ENCODE assay signal across 8 cellular contexts in the genomic region with DNA sequence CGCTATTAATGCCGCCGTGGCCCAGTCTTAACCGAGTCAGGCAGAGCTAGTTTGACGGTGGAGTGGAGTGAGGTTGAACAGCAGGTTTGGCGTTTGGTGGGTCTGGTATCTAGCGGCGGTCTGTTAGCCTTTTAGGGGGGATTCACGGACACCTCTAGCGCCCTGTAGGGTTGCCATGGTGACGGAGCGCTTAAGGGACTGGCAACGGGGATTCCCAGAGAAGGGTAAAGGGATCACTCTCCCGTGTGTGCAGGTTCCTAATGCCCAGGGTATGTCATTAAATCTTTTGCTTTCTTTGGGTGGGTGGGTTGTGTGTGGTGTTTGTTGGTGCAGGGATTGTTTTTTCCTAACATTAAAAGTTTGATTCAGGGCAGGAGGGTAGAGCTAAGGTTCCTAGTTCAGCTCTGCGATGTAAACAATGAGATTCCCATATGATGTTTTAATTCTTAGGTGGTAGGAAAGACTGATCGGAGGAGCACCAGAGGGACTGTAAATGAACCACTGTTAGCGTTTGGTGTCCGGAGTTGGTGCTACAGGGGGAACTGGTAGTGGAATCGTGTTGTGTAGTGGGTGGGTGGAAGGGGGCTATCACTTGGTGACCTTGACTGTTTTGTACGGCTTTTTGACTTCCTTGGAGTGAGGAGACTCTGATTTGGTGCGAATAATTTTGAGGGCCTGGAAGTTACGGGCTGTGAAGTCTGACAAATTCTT. TPM values are rescaled to one million over a fixed set of nuclear protein-coding genes. Genes with fewer than 3 reads are reported as not detected.
DNase-seq lines count a peak whose midpoint lies in the region; ATAC-seq and TF ChIP-seq lines count a peak whose summit lies in the region.

No MANE protein-coding gene starts in this region.

- peaks cover 39% of the 10 kb centered on the region for H3K4me1 ChIP-seq in PC-3 (ENCODE audit: insufficient read depth, low read length)

- ATAC-seq in PC-3: no peak
- no peak for ATAC-seq in HG02973 (IDR thresholded peaks at IDR 0.05; ENCODE audit: unreplicated experiment)
- no peak for ATAC-seq in HG02759 (IDR thresholded peaks at IDR 0.05; ENCODE audit: unreplicated experiment)

- no peak for TF ChIP-seq CTCF in PC-3 (conservative IDR thresholded peaks at IDR 0.05; ENCODE audit: low read depth, low read length)
- no peak for TF ChIP-seq CTCF in astrocyte of the cerebellum (IDR thresholded peaks at IDR 0.05; ENCODE audit: low read depth, low read length, missing control alignments)

- H3K9ac ChIP-seq in PC-3 (ENCODE audit: low read length): peak overlapping the region; percentile 82

- POLR2A ChIA-PET in PC-3 (lab: Charles Lee; ENCODE audit: unreplicated experiment): interaction anchor here (0.7 kb wide), 1 partner anchor 41 kb away, joined by 4 read pairs; no protein-coding TSS in a partner anchor

- peaks cover 83% of the 10 kb centered on the region for H3K79me2 ChIP-seq in PC-3 (ENCODE audit: low read length)

- H3K9me2 ChIP-seq in PC-3 (replicated peaks; ENCODE audit: low read length): no peaks in the 10 kb centered on the region

- CTCF ChIA-PET in PC-3 (lab: Charles Lee): interaction anchor here (1.9 kb wide), 1 partner anchor 11 kb away, joined by 11 read pairs; no protein-coding TSS in a partner anchor

- in situ Hi-C loops in astrocyte of the cerebellum (cut with HindIII; ENCODE audit: low sequenced_read_pairs): loop anchor here (10.0 kb wide), 1 partner anchor 128 kb away; a partner anchor contains a TSS

- intact Hi-C loops in PC-3 (cut with micrococcal nuclease): loop anchor here (5.0 kb wide), 1 partner anchor 776 kb away; no protein-coding TSS in a partner anchor

- H3F3A ChIP-seq in PC-3 (ENCODE audit: low read length, unreplicated experiment): peaks cover 8% of the 10 kb centered on the region

- peak overlapping the region; percentile 98 for H3K4me3 ChIP-seq in PC-3 (ENCODE audit: low read length)
- peak overlapping the region; percentile 92 for H3K4me3 ChIP-seq in astrocyte of the cerebellum (ENCODE audit: low read depth, low read length)

- H3K4me2 ChIP-seq in PC-3 (ENCODE audit: low read length): peak overlapping the region; percentile 94

- no peaks in the 10 kb centered on the region for H3K27me3 ChIP-seq in PC-3 (ENCODE audit: low read length)

- H3K9me3 ChIP-seq in PC-3 (ENCODE audit: low read length): no peaks in the 10 kb centered on the region

- BruUV-seq in PC-3 (replicated peaks; lab: Mats Ljungman, UMichigan): no TSS peak

- peaks cover 62% of the 10 kb centered on the region for H3K36me3 ChIP-seq in PC-3 (ENCODE audit: low read depth, low read length)

- H3K27ac ChIP-seq in PC-3 (ENCODE audit: low read length): no peak overlapping the region

- DNase-seq in NOMO-1 (lab: John Stamatoyannopoulos, UW; ENCODE audit: unreplicated experiment in 2 of 2): peak; percentile 35 to 46
- DNase-seq in NOMO-1 treated with DMSO at 0.1 percent for 48 hours (lab: John Stamatoyannopoulos, UW; ENCODE audit: unreplicated experiment): no peak
- DNase-seq in PC-3: peak; percentile 27
- no peak for DNase-seq in astrocyte of the cerebellum (ENCODE audit: low read depth)
- DNase-seq in kidney glomerular epithelial cell (lab: John Stamatoyannopoulos, UW): peak; percentile 8
- DNase-seq in stimulated activated CD4-positive, alpha-beta T cell treated with anti-CD3 and anti-CD28 coated beads, Interleukin-4, amount 100 ng/mL, for 24 hours: peak; percentile 54

- peaks cover 62% of the 10 kb centered on the region for H4K20me1 ChIP-seq in PC-3 (ENCODE audit: low read length)

- no peak overlapping the region for H2AFZ ChIP-seq in PC-3 (ENCODE audit: low read length)

RNA-seq across cellular contexts. Expression of a gene that starts 4.9 kb away (rescaled TPM):
- total RNA-seq in PC-3 (2014; rRNA removed): 171 and 192 TPM in 2 replicates

RNA-seq across cellular contexts. Expression of a gene that starts 20.4 kb away (rescaled TPM):
- total RNA-seq in PC-3 (2014; rRNA removed): 1.7 and 3.0 TPM in 2 replicates

RNA-seq across cellular contexts. Expression of a gene that starts 32.5 kb away (rescaled TPM):
- total RNA-seq in PC-3 (2014; rRNA removed): not detected in 2 replicates

RNA-seq across cellular contexts. Expression of a gene that starts 36.1 kb away (rescaled TPM):
- total RNA-seq in PC-3 (2014; rRNA removed): not detected in 2 replicates

Comparison
In these comparisons a context has a peak if more than half of its experiments do, and no peak if none do; other contexts are left out.
1. DNase-seq: peak in NOMO-1 (2 of 2), PC-3 (single experiment), kidney glomerular epithelial cell (single experiment) and stimulated activated CD4-positive, alpha-beta T cell treated with anti-CD3 and anti-CD28 coated beads, Interleukin-4, amount 100 ng/mL, for 24 hours (single experiment); none in NOMO-1 treated with DMSO at 0.1 percent for 48 hours (single experiment) and astrocyte of the cerebellum (single experiment).